In the genomic region with DNA sequence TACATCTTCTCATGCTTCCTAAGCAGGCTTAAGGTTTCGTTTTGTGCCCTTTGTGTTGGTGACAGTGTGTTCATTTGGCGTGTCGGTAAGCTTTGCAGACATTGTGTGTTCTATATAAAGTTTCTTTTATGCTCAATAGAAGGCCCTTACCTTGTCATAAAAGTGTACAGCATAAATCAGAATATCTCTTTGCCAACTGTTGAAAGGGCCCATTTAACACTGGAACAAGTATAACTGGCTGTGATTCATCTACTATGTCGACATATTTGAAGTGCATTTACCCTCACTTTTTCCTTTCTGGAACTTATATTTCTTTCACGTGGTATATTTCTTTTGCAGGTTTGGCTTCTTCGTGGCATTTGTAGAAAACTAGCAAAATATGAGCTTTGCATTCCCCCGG, we compare ENCODE assay signal across 21 cellular contexts. TPM values are rescaled to one million over a fixed set of nuclear protein-coding genes. Genes with fewer than 3 reads are reported as not detected.
DNase-seq lines count a peak whose midpoint lies in the region; ATAC-seq and TF ChIP-seq lines count a peak whose summit lies in the region.
"Had no signal": no experiment of that assay in that cellular context is flagged by ENCODE, and none has a peak within 500 bp of the region (broad histone marks: within the 10 kb centered on the region; RNA-seq: fewer than 3 reads in every experiment).

No MANE protein-coding gene starts in this region.

- no peak for TF ChIP-seq POLR2A in sigmoid colon (IDR thresholded peaks at IDR 0.05)

- H3K4me3 ChIP-seq in sigmoid colon (no peak overlapping the region), A673 (ENCODE audit: low read depth, low read length, poor library complexity, severe bottlenecking) (no peak overlapping the region)
- H3K4me3 ChIP-seq: heart right ventricle, left lung, uterus had no signal

- no peak for TF ChIP-seq EP300 in sigmoid colon (IDR thresholded peaks at IDR 0.05)

- no peak overlapping the region for H3K27ac ChIP-seq in RWPE1
- H3K27ac ChIP-seq in sigmoid colon: peak overlapping the region in 3 of 4 donors; percentile 15 to 44 (median 19)
- H3K27ac ChIP-seq in A673 (ENCODE audit: low read depth, low read length, poor library complexity, severe bottlenecking): no peak overlapping the region
- H3K27ac ChIP-seq: heart right ventricle, uterus had no signal

- WGBS in sigmoid colon, 2 donors: 72 to 82% methylated on average over 7 of the region's 7 CpGs

- H3K4me1 ChIP-seq in sigmoid colon (peaks cover 0 to 55% (median 43%) of the 10 kb centered on the region in 4 donors), A673 (ENCODE audit: insufficient read depth, low read length, poor library complexity, severe bottlenecking) (no peaks in the 10 kb centered on the region)
- H3K4me1 ChIP-seq: uterus had no signal

- DNase-seq in HCEC 1CT (peak; percentile 20), RWPE1 (ENCODE audit: low spot score) (peak; percentile 13), sigmoid colon (no peak), GM19240 (ENCODE audit: insufficient read length, low spot score) (no peak), NCI-H2081 (lab: John Stamatoyannopoulos, UW) (no peak), A673 (ENCODE audit: low spot score) (no peak)
- DNase-seq: activated naive CD4-positive, alpha-beta T cell treated with Interleukin-2 at 50 U/mL for 16 hours; activated T-cell treated with anti-CD3 and anti-CD28 coated beads, Interleukin-2, amount 50 U/mL, for 24 hours; amygdala; CD4-positive, CD25-positive, alpha-beta regulatory T cell; cortex of kidney; heart right ventricle; left lung; naive thymus-derived CD8-positive, alpha-beta T cell; NCI-H1417; NCI-H2081 treated with DMSO at 0.1 percent for 48 hours; NCI-H345; stimulated activated CD4-positive, alpha-beta T cell treated with anti-CD3 and anti-CD28 coated beads, Interleukin-4, amount 100 ng/mL, for 1 hour; uterus had no signal

- no peak for TF ChIP-seq CTCF in RWPE1 (conservative IDR thresholded peaks at IDR 0.05; ENCODE audit: low read depth)
- no peak for TF ChIP-seq CTCF in sigmoid colon (IDR thresholded peaks at IDR 0.05)
- TF ChIP-seq CTCF in A673 (conservative IDR thresholded peaks at IDR 0.05; ENCODE audit: low read depth, low read length): no peak

- POLR2A ChIA-PET in RWPE1 (lab: Yijun Ruan, JAX; ENCODE audit: low non-redundant PET) (no interaction called here), A673 (lab: Charles Lee; ENCODE audit: low non-redundant PET) (no interaction called here)

- peak; percentile 95 for ATAC-seq in esophagus mucosa
- ATAC-seq: heart right ventricle; left lung; naive thymus-derived CD8-positive, alpha-beta T cell; stimulated activated memory B cell treated with anti-CD40 and anti-IgM and Interleukin-4, amounts not matched to agents 10 μg/mL and 1 μg/mL and 100 μg/mL, for 72 hours had no signal

- no peaks in the 10 kb centered on the region for H3K36me3 ChIP-seq in sigmoid colon
- no peaks in the 10 kb centered on the region for H3K36me3 ChIP-seq in A673 (ENCODE audit: insufficient read depth, low read length, poor library complexity, severe bottlenecking)
- H3K36me3 ChIP-seq: heart right ventricle, left lung, uterus had no signal

- CTCF ChIA-PET in RWPE1 (lab: Yijun Ruan, JAX): no interaction called here
- CTCF ChIA-PET in A673 (lab: Charles Lee): no interaction called here

- no TSS peak for BruUV-seq in A673 (replicated peaks; lab: Mats Ljungman, UMichigan)

- H3K27me3 ChIP-seq in sigmoid colon (no peaks in the 10 kb centered on the region), A673 (replicated peaks; ENCODE audit: insufficient read depth, low read depth, low read length, poor library complexity) (no peaks in the 10 kb centered on the region)
- H3K27me3 ChIP-seq: heart right ventricle, left lung, uterus had no signal

- no peaks in the 10 kb centered on the region for H3K9me3 ChIP-seq in sigmoid colon
- H3K9me3 ChIP-seq in A673 (ENCODE audit: low read depth, low read length, poor library complexity, severe bottlenecking): no peaks in the 10 kb centered on the region
- H3K9me3 ChIP-seq: heart right ventricle, left lung, uterus had no signal

- intact Hi-C loops in sigmoid colon (cut with DNase I) (no loop called here), A673 (cut with micrococcal nuclease; ENCODE audit: unreplicated experiment) (no loop called here)

RNA-seq across cellular contexts. Expression of a gene that starts 32.7 kb away (rescaled TPM):
- total RNA-seq in esophagus mucosa (2.9 TPM), sigmoid colon (10 to 100 TPM; 10.9 to 18.1 (median 13.5) TPM), A673 (2021) (2.5 and 2.7 TPM in 2 replicates)
- 10 to 100 TPM in 2 of 3 donors, 1 to 10 TPM in 1; 6.6 to 16.6 (median 14.3) TPM for polyA plus RNA-seq in sigmoid colon

Comparison
In these comparisons a context has a peak if more than half of its experiments do, and no peak if none do; other contexts are left out.
1. DNase-seq: peak in HCEC 1CT (single experiment) and RWPE1 (single experiment); none in sigmoid colon (single experiment), GM19240 (single experiment), NCI-H2081 (0 of 2) and A673 (single experiment).
2. H3K27ac ChIP-seq: peak in sigmoid colon (3 of 4); none in RWPE1 (single experiment) and A673 (single experiment).